8 cellular contexts compared by ENCODE assay signal in the genomic region with DNA sequence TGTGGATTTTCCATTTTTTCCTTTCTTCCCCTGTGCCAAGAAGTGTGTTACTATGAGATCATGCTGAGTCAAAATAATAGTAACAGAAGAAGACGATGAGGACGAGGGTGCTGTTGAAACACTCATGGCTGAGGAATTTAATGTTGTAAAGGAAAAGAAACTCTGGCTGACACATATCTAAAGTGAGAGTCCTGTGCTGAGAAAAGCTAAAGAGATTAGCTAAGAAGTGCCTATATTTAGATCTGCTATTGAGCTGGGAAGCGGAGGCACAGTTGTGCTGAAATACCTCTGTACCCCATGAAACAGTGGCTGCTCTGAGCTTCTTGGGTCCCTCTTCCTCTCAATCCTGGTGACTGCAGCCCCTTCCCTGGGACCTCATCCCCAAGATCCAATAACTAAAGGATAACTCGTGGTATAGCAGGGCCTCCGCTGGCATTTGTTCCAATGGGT. TPM values are rescaled to one million over a fixed set of nuclear protein-coding genes. Genes with fewer than 3 reads are reported as not detected.
DNase-seq lines count a peak whose midpoint lies in the region; ATAC-seq and TF ChIP-seq lines count a peak whose summit lies in the region.

No MANE protein-coding gene starts in this region.

- no peaks in the 10 kb centered on the region for H3K27me3 ChIP-seq in esophagus squamous epithelium
- H3K27me3 ChIP-seq in WERI-Rb-1 (ENCODE audit: insufficient read depth, low read depth, severe bottlenecking): no peaks in the 10 kb centered on the region

- H3K4me3 Mint-ChIP-seq in stimulated activated naive B cell treated with anti-CD40 and anti-IgM and Interleukin-4, amounts not matched to agents 10 μg/mL and 1 μg/mL and 100 μg/mL, for 72 hours: peak overlapping the region; percentile 78 to 85

- H3K9me3 ChIP-seq in esophagus squamous epithelium: no peaks in the 10 kb centered on the region
- peaks cover 3% of the 10 kb centered on the region for H3K9me3 ChIP-seq in WERI-Rb-1 (ENCODE audit: severe bottlenecking)

- TF ChIP-seq POLR2A in esophagus squamous epithelium (IDR thresholded peaks at IDR 0.05) (no peak), erythroblast (IDR thresholded peaks at IDR 0.05; ENCODE audit: low read length) (no peak)

- no peaks in the 10 kb centered on the region for H3K27me3 Mint-ChIP-seq in stimulated activated naive B cell treated with anti-CD40 and anti-IgM and Interleukin-4, amounts not matched to agents 10 μg/mL and 1 μg/mL and 100 μg/mL, for 72 hours

- ATAC-seq in GM21717 (IDR thresholded peaks at IDR 0.05; ENCODE audit: unreplicated experiment): peak; percentile 43
- ATAC-seq in stimulated activated naive B cell treated with anti-CD40 and anti-IgM and Interleukin-4, amounts not matched to agents 10 μg/mL and 1 μg/mL and 100 μg/mL, for 72 hours (replicated peaks): peak; percentile 23 to 35

- H3K4me3 ChIP-seq in esophagus squamous epithelium: no peak overlapping the region
- H3K4me3 ChIP-seq in WERI-Rb-1 (ENCODE audit: low read depth, low read length): no peak overlapping the region

- no peak for TF ChIP-seq CTCF in RWPE1 (conservative IDR thresholded peaks at IDR 0.05; ENCODE audit: low read depth)
- TF ChIP-seq CTCF in esophagus squamous epithelium (IDR thresholded peaks at IDR 0.05): no peak
- TF ChIP-seq CTCF in WERI-Rb-1 (IDR thresholded peaks at IDR 0.05; ENCODE audit: low read depth, low read length): no peak

- CTCF ChIA-PET in RWPE1 (lab: Yijun Ruan, JAX): interaction anchor here (0.6 kb wide), 1 partner anchor 43 kb away, joined by 4 read pairs; no protein-coding TSS in a partner anchor

- intact Hi-C loops in esophagus squamous epithelium (cut with DNase I): no loop called here

- H3K9me3 Mint-ChIP-seq in stimulated activated naive B cell treated with anti-CD40 and anti-IgM and Interleukin-4, amounts not matched to agents 10 μg/mL and 1 μg/mL and 100 μg/mL, for 72 hours: no peaks in the 10 kb centered on the region

- DNase-seq in EL (peak; percentile 91), RWPE1 (ENCODE audit: low spot score) (peak; percentile 53), esophagus squamous epithelium (lab: John Stamatoyannopoulos, UW) (no peak), iPS-NIHi7 (ENCODE audit: extremely low spot score) (no peak), erythroblast (lab: John Stamatoyannopoulos, UW) (no peak), WERI-Rb-1 (no peak)
- DNase-seq in stimulated activated naive B cell treated with anti-CD40 and anti-IgM and Interleukin-4, amounts not matched to agents 10 μg/mL and 1 μg/mL and 100 μg/mL, for 72 hours: no peak

- H3K4me1 Mint-ChIP-seq in stimulated activated naive B cell treated with anti-CD40 and anti-IgM and Interleukin-4, amounts not matched to agents 10 μg/mL and 1 μg/mL and 100 μg/mL, for 72 hours: peaks cover 33 to 51% of the 10 kb centered on the region in 2 donors

- H3K36me3 ChIP-seq in esophagus squamous epithelium (no peaks in the 10 kb centered on the region), WERI-Rb-1 (no peaks in the 10 kb centered on the region; the same call in 1 of the 2 replicates)

- H3K27ac ChIP-seq in RWPE1 (no peak overlapping the region), esophagus squamous epithelium (peak overlapping the region; percentile 30 to 81 (median 71)), WERI-Rb-1 (no peak overlapping the region)

- peak overlapping the region; percentile 97 for H3K27ac Mint-ChIP-seq in stimulated activated naive B cell treated with anti-CD40 and anti-IgM and Interleukin-4, amounts not matched to agents 10 μg/mL and 1 μg/mL and 100 μg/mL, for 72 hours

- POLR2A ChIA-PET in RWPE1 (lab: Yijun Ruan, JAX; ENCODE audit: low non-redundant PET): no interaction called here

- peaks cover 4 to 30% (median 9%) of the 10 kb centered on the region in 3 donors for H3K4me1 ChIP-seq in esophagus squamous epithelium

- H3K36me3 Mint-ChIP-seq in stimulated activated naive B cell treated with anti-CD40 and anti-IgM and Interleukin-4, amounts not matched to agents 10 μg/mL and 1 μg/mL and 100 μg/mL, for 72 hours: peaks cover 0 to 11% of the 10 kb centered on the region in 2 donors

- WGBS in esophagus squamous epithelium, 2 donors: 40 to 50% methylated on average over 5 of the region's 5 CpGs

RNA-seq across cellular contexts. Expression of gene SYTL3, which starts 1.1 kb away (rescaled TPM):
- 1 to 10 TPM; 1.6 to 8.0 (median 3.0) TPM for total RNA-seq in esophagus squamous epithelium

RNA-seq across cellular contexts. Expression of gene DYNLT1, which starts 4.2 kb away (rescaled TPM):
- 100 to 1,000 TPM in 1 of 4 donors, 10 to 100 TPM in 3; 78.7 to 107 (median 87.4) TPM for total RNA-seq in esophagus squamous epithelium

Comparison
In these comparisons a context has a peak if more than half of its experiments do, and no peak if none do; other contexts are left out.
1. DNase-seq: peak in EL (single experiment) and RWPE1 (single experiment); none in esophagus squamous epithelium (single experiment), stimulated activated naive B cell treated with anti-CD40 and anti-IgM and Interleukin-4, amounts not matched to agents 10 μg/mL and 1 μg/mL and 100 μg/mL, for 72 hours (single experiment), iPS-NIHi7 (single experiment), erythroblast (0 of 2) and WERI-Rb-1 (single experiment).
2. H3K27ac ChIP-seq: peak in esophagus squamous epithelium (4 of 4); none in RWPE1 (single experiment) and WERI-Rb-1 (single experiment).